1 cellular context compared by ENCODE assay signal in the genomic region with DNA sequence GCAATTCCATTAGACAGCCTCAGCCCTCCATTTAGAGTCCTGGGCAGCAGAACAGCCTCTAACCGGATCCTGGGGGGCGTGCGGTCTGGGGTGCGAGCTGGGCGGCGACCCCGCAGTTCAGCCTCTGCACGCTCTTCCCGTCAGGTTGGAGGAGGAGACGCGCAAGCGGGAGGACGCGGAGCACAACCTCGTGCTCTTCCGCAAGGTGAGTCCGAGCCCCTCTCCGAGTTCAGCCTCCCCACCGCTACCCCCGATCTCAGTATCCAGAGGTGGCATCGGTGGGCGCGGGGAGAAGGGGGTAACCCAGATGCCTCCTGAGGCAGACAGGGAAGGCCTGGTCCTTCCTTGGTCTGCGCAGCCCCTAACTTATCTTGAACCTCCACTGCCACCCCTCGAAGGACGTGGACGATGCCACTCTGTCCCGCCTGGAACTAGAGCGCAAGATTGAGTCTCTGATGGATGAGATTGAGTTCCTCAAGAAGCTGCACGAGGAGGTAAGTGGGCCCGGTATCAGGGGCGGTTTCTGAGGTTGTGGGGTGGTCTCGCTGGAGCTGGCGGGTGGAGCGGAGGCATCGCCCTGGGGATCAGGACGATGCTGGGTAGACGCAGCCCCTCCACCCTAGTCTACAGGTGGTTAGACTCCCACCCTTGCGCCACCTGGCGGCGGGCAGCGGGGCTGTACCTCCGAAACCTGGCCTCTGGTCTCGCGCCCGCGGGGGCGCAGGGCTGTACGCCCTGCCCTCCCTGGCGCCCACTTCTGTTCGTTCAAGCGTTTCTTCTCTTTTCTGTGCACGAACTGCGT.
TF ChIP-seq lines count a peak whose summit lies in the region.

No MANE protein-coding gene starts in this region.

TF ChIP-seq in SK-N-SH, 30 proteins besides CTCF, POLR2A, EP300 and RAD21 (continued from another document):
- TF ChIP-seq, protein P1, sequence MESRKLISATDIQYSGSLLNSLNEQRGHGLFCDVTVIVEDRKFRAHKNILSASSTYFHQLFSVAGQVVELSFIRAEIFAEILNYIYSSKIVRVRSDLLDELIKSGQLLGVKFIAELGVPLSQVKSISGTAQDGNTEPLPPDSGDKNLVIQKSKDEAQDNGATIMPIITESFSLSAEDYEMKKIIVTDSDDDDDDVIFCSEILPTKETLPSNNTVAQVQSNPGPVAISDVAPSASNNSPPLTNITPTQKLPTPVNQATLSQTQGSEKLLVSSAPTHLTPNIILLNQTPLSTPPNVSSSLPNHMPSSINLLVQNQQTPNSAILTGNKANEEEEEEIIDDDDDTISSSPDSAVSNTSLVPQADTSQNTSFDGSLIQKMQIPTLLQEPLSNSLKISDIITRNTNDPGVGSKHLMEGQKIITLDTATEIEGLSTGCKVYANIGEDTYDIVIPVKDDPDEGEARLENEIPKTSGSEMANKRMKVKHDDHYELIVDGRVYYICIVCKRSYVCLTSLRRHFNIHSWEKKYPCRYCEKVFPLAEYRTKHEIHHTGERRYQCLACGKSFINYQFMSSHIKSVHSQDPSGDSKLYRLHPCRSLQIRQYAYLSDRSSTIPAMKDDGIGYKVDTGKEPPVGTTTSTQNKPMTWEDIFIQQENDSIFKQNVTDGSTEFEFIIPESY (IDR thresholded peaks at IDR 0.05; ENCODE audit: borderline replicate concordance, low read depth), result no peak
